In genomic region chr22:24289138-24289537, GRCh38 we compare ENCODE assay signal across 10 cellular contexts. TPM values are rescaled to one million over a fixed set of nuclear protein-coding genes. Genes with fewer than 3 reads are reported as not detected.
DNase-seq lines count a peak whose midpoint lies in the region; ATAC-seq and TF ChIP-seq lines count a peak whose summit lies in the region.
"Had no signal": no experiment of that assay in that cellular context is flagged by ENCODE, and none has a peak within 500 bp of the region (broad histone marks: within the 10 kb centered on the region; RNA-seq: fewer than 3 reads in every experiment).

No MANE protein-coding gene starts in this region.

- peak overlapping the region; percentile 70 to 97 (median 94) for H3K27ac ChIP-seq in right lobe of liver
- H3K27ac ChIP-seq in transverse colon: peak overlapping the region; percentile 68 to 77 (median 73)
- H3K27ac ChIP-seq: foreskin keratinocyte had no signal

- TF ChIP-seq EP300 in transverse colon (IDR thresholded peaks at IDR 0.05; ENCODE audit: low read depth): no peak

- ATAC-seq in right lobe of liver: peak; percentile 32 to 56 (median 51)
- no peak for ATAC-seq in GM18868 (IDR thresholded peaks at IDR 0.05; ENCODE audit: unreplicated experiment)
- ATAC-seq: foreskin keratinocyte had no signal

- DNase-seq in HT1080 (ENCODE audit: low read depth): peak; percentile 62
- peak; percentile 86 to 88 for DNase-seq in cardiac fibroblast (ENCODE audit: low read depth in 2 of 2)
- DNase-seq in right lobe of liver: no peak
- DNase-seq in transverse colon: no peak
- no peak for DNase-seq in stimulated activated CD4-positive, alpha-beta T cell treated with anti-CD3 and anti-CD28 coated beads, Interleukin-4, amount 100 ng/mL, for 4 hours
- no peak for DNase-seq in mesenteric fat pad (ENCODE audit: low spot score)
- DNase-seq in NCI-H146 (lab: John Stamatoyannopoulos, UW): no peak
- DNase-seq: activated T-cell treated with anti-CD3 and anti-CD28 coated beads, Interleukin-2, amount 50 U/mL, for 1 hour had no signal

- H3K9me3 ChIP-seq in right lobe of liver: no peaks in the 10 kb centered on the region
- H3K9me3 ChIP-seq in transverse colon: no peaks in the 10 kb centered on the region

- TF ChIP-seq POLR2A in right lobe of liver (IDR thresholded peaks at IDR 0.05) (no peak), transverse colon (IDR thresholded peaks at IDR 0.05) (no peak)

- H3K36me3 ChIP-seq in right lobe of liver: no peaks in the 10 kb centered on the region
- no peaks in the 10 kb centered on the region for H3K36me3 ChIP-seq in transverse colon

- TF ChIP-seq CTCF in cardiac fibroblast (IDR thresholded peaks at IDR 0.05; ENCODE audit: low read depth, low read length) (no peak), right lobe of liver (IDR thresholded peaks at IDR 0.05) (no peak), transverse colon (IDR thresholded peaks at IDR 0.05) (no peak)

- intact Hi-C loops in right lobe of liver (cut with DNase I): no loop called here
- intact Hi-C loops in transverse colon (cut with DNase I; ENCODE audit: low total_unique reads): no loop called here

- H3K27me3 ChIP-seq in right lobe of liver (no peaks in the 10 kb centered on the region), transverse colon (no peaks in the 10 kb centered on the region)
- H3K27me3 ChIP-seq: foreskin keratinocyte had no signal

- H3K4me3 ChIP-seq in cardiac fibroblast (replicated peaks in 1 of 2; ENCODE audit: low read depth in 2 of 2, low read length in 2 of 2) (no peak overlapping the region), right lobe of liver (peak overlapping the region in 1 of 3 donors; percentile 9), transverse colon (no peak overlapping the region)

- 10% methylated on average over 4 of the region's 4 CpGs for WGBS in right lobe of liver (ENCODE audit: insufficient coverage, low coverage, low lambda C conversion rate, missing lambda C conversion rate)
- 54 to 56% methylated on average over 4 of the region's 4 CpGs for WGBS in transverse colon (ENCODE audit: low coverage in 1 of 2), 2 donors

- in situ Hi-C loops in transverse colon (cut with MboI; ENCODE audit: low pct_ligation_motif_present in 1 of 4, low pct_unique_long_range_greater_than_20kb in 1 of 4, low sequenced_read_pairs in 3 of 4): no loop called here

- H3K4me1 ChIP-seq in right lobe of liver (peaks cover 0 to 59% (median 24%) of the 10 kb centered on the region in 4 donors), transverse colon (peaks cover 31 to 71% (median 61%) of the 10 kb centered on the region in 4 donors)

RNA-seq across cellular contexts. Expression of gene SPECC1L, which starts 18.5 kb away (rescaled TPM):
- total RNA-seq in HT1080 (2014; rRNA removed; shearing (Covaris generic)): 27.4 and 28.5 TPM in 2 replicates
- polyA plus RNA-seq in HT1080 (2015; cell fraction: cytosol; rRNA removed): 15.0 and 16.4 TPM in 2 replicates
- 20.6 and 22.8 TPM in 2 replicates for polyA plus RNA-seq in HT1080 (2015; cell fraction: nucleus; rRNA removed)
- total RNA-seq in right lobe of liver (10 to 100 TPM; 16.3 to 26.4 (median 24.2) TPM), transverse colon (100 to 1,000 TPM in 1 of 4 donors, 10 to 100 TPM in 3; 50.4 to 125 (median 68.0) TPM), mesenteric fat pad (69.2 TPM)

RNA-seq across cellular contexts. Expression of gene GGT5, which starts 44.3 kb away (rescaled TPM):
- total RNA-seq in HT1080 (2014; rRNA removed; shearing (Covaris generic)): not detected in 2 replicates
- polyA plus RNA-seq in HT1080 (2015; cell fraction: cytosol; rRNA removed): 0.06 TPM in 1 of 2 replicates, not detected in the other
- polyA plus RNA-seq in HT1080 (2015; cell fraction: nucleus; rRNA removed): 0.05 TPM in 1 of 2 replicates, not detected in the other
- 10 to 100 TPM in 5 of 6 experiments, 1 to 10 TPM in 1; 8.5 to 34.7 (median 22.0) TPM for total RNA-seq in right lobe of liver
- total RNA-seq in transverse colon: 10 to 100 TPM in 2 of 4 donors, 1 to 10 TPM in 2; 4.1 to 15.4 (median 9.1) TPM
- 45.4 TPM for total RNA-seq in mesenteric fat pad
- total RNA-seq: foreskin keratinocyte had no signal
- polyA plus RNA-seq: foreskin keratinocyte had no signal

Comparison
In these comparisons a context has a peak if more than half of its experiments do, and no peak if none do; other contexts are left out.
1. DNase-seq: peak in HT1080 (single experiment) and cardiac fibroblast (2 of 2); none in right lobe of liver (0 of 3), transverse colon (single experiment), stimulated activated CD4-positive, alpha-beta T cell treated with anti-CD3 and anti-CD28 coated beads, Interleukin-4, amount 100 ng/mL, for 4 hours (0 of 2), mesenteric fat pad (single experiment) and NCI-H146 (single experiment).